Comparison of ENCODE assay signal across 20 cellular contexts in the genomic region with DNA sequence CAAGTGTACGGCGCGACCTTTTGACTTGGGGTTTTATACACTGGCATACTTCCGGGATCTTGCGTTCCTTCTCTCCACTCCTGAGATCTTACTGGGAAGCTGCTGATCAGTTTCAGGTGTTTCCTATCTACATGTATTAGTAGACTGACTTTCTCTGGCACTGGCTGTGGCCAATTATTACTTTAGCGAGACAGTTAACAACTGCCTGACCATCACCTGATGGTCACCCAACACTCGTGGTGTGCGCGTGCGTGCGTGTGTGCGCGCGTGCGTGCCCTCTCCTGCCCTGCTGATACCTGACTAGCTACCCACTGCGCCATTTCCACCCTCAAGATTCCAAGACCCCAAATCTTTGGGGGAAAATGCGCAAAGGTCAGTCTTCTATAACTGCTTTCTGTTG.
"Had no signal": no experiment of that assay in that cellular context is flagged by ENCODE, and none has a peak within 500 bp of the region (broad histone marks: within the 10 kb centered on the region; RNA-seq: fewer than 3 reads in every experiment).

No MANE protein-coding gene starts in this region.

- H3K79me2 ChIP-seq: parathyroid adenoma had no signal

- H3K9me3 ChIP-seq: esophagus muscularis mucosa, gastrocnemius medialis, prostate gland, right lobe of liver, spleen, thoracic aorta, transverse colon had no signal

- H3K4me1 ChIP-seq: gastrocnemius medialis, neural progenitor cell, parathyroid adenoma, prostate gland, right lobe of liver, transverse colon had no signal

- H3K9ac ChIP-seq: neural progenitor cell, parathyroid adenoma had no signal

- H3K4me2 ChIP-seq: neural progenitor cell had no signal

- H3K27me3 ChIP-seq: esophagus muscularis mucosa, gastrocnemius medialis, heart right ventricle, neural progenitor cell, right lobe of liver, spleen, transverse colon had no signal

- DNase-seq: effector CD8-positive, alpha-beta T cell; gastrocnemius medialis; heart right ventricle; hypothalamus; nucleus accumbens; right lobe of liver; spleen; stimulated activated CD4-positive, alpha-beta T cell treated with anti-CD3 and anti-CD28 coated beads, Interleukin-15, amount 100 ng/mL, for 24 hours; stimulated activated CD4-positive, alpha-beta T cell treated with anti-CD3 and anti-CD28 coated beads, Interleukin-1b, Interleukin-23, amount 100 ng/mL, for 48 hours; stimulated activated CD4-positive, alpha-beta T cell treated with anti-CD3 and anti-CD28 coated beads, Interleukin-4, amount 100 ng/mL, for 24 hours; transverse colon had no signal

- H3K36me3 ChIP-seq: esophagus muscularis mucosa, gastrocnemius medialis, heart right ventricle, neural progenitor cell, prostate gland, right lobe of liver, spleen, thoracic aorta, transverse colon had no signal

- H3K4me3 ChIP-seq: coronary artery, esophagus muscularis mucosa, gastrocnemius medialis, heart right ventricle, neural progenitor cell, prostate gland, right lobe of liver, spleen, thoracic aorta, transverse colon had no signal

- H3K27ac ChIP-seq: coronary artery, esophagus muscularis mucosa, gastrocnemius medialis, heart right ventricle, neural progenitor cell, parathyroid adenoma, prostate gland, right lobe of liver, spleen, thoracic aorta, transverse colon had no signal

- ATAC-seq: gastrocnemius medialis; left lobe of liver; natural killer cell treated with Interleukin-12 subunit alpha and Interleukin-12 subunit beta and Interleukin-15 and Interleukin-18, amount 100 ng/mL, for 72 hours; right lobe of liver; stimulated activated memory B cell treated with anti-CD40 and anti-IgM and Interleukin-4, amounts not matched to agents 10 μg/mL and 1 μg/mL and 100 μg/mL, for 72 hours had no signal

- H2AFZ ChIP-seq: neural progenitor cell, parathyroid adenoma had no signal
